8 cellular contexts compared by ENCODE assay signal in genomic region chr9:124126571-124127289, GRCh38.
DNase-seq lines count a peak whose midpoint lies in the region; ATAC-seq and TF ChIP-seq lines count a peak whose summit lies in the region.

No MANE protein-coding gene starts in this region.

- H3K4me3 Mint-ChIP-seq in activated CD8-positive, alpha-beta T cell treated with anti-CD3 and anti-CD28 coated beads for 36 hours = no peak overlapping the region

- intact Hi-C loops in activated CD8-positive, alpha-beta T cell treated with anti-CD3 and anti-CD28 coated beads for 36 hours (cut with micrococcal nuclease) = loop anchor here (5.0 to 10.0 kb wide), 4 partner anchors 76 to 268 kb away; no protein-coding TSS in a partner anchor

- peaks cover 10% of the 10 kb centered on the region for H3K27me3 Mint-ChIP-seq in activated CD8-positive, alpha-beta T cell treated with anti-CD3 and anti-CD28 coated beads for 36 hours

- peak; percentile 95 for TF ChIP-seq CTCF in HFF-Myc (IDR thresholded peaks at IDR 0.05; ENCODE audit: low read depth, low read length, missing control alignments)
- TF ChIP-seq CTCF in activated CD8-positive, alpha-beta T cell treated with anti-CD3 and anti-CD28 coated beads for 36 hours (IDR thresholded peaks at IDR 0.05) = peak; percentile 99

- no peaks in the 10 kb centered on the region for H3K9me3 Mint-ChIP-seq in activated CD8-positive, alpha-beta T cell treated with anti-CD3 and anti-CD28 coated beads for 36 hours

- H3K36me3 Mint-ChIP-seq in activated CD8-positive, alpha-beta T cell treated with anti-CD3 and anti-CD28 coated beads for 36 hours (ENCODE audit: low read depth) = no peaks in the 10 kb centered on the region

- CTCF ChIA-PET in activated CD8-positive, alpha-beta T cell treated with anti-CD3 and anti-CD28 coated beads for 36 hours (lab: Charles Lee) = interaction anchor here (0.7 to 3.6 kb wide), 53 partner anchors 10 to 583 kb away, joined by 3 to 49 read pairs (median 4); partner anchors contain the start of gene NEK6

- POLR2A ChIA-PET in activated CD8-positive, alpha-beta T cell treated with anti-CD3 and anti-CD28 coated beads for 36 hours (lab: Charles Lee) = interaction anchor here (0.6 to 0.9 kb wide), 2 partner anchors 55 to 270 kb away, joined by 3 read pairs; no protein-coding TSS in a partner anchor

- H3K4me1 Mint-ChIP-seq in activated CD8-positive, alpha-beta T cell treated with anti-CD3 and anti-CD28 coated beads for 36 hours (ENCODE audit: low read depth) = peaks cover 4% of the 10 kb centered on the region

- H3K4me3 ChIP-seq in HFF-Myc (replicated peaks; ENCODE audit: low read depth, low read length) = no peak overlapping the region

- DNase-seq in CD1c-positive myeloid dendritic cell (ENCODE audit: extremely low spot score) (peak; percentile 84), HFF-Myc (ENCODE audit: extremely low read depth, low read depth) (peak; percentile 38), NCI-H82 treated with DMSO at 0.1 percent for 48 hours (lab: John Stamatoyannopoulos, UW; ENCODE audit: unreplicated experiment) (peak; percentile 32), mesenteric fat pad (ENCODE audit: low spot score) (peak; percentile 91)
- peak; percentile 87 for DNase-seq in activated CD8-positive, alpha-beta T cell treated with anti-CD3 and anti-CD28 coated beads for 36 hours
- peak; percentile 47 for DNase-seq in effector CD8-positive, alpha-beta T cell (lab: John Stamatoyannopoulos, UW)
- DNase-seq in stimulated activated CD8-positive, alpha-beta memory T cell treated with anti-CD3 and anti-CD28 coated beads, Interleukin-4, amount 100 ng/mL, for 24 hours (ENCODE audit: low read depth) = peak; percentile 71

- peak; percentile 73 for ATAC-seq in activated CD8-positive, alpha-beta T cell treated with anti-CD3 and anti-CD28 coated beads for 36 hours
- no peak for ATAC-seq in GM21528 (IDR thresholded peaks at IDR 0.05; ENCODE audit: low FRiP score, unreplicated experiment)

- no peak overlapping the region for H3K27ac Mint-ChIP-seq in activated CD8-positive, alpha-beta T cell treated with anti-CD3 and anti-CD28 coated beads for 36 hours

Comparison
In these comparisons a context has a peak if more than half of its experiments do, and no peak if none do; other contexts are left out.
1. DNase-seq: peak in every context shown above with its lines; median percentile 91 in mesenteric fat pad; 87 in activated CD8-positive, alpha-beta T cell treated with anti-CD3 and anti-CD28 coated beads for 36 hours; 84 in CD1c-positive myeloid dendritic cell; 71 in stimulated activated CD8-positive, alpha-beta memory T cell treated with anti-CD3 and anti-CD28 coated beads, Interleukin-4, amount 100 ng/mL, for 24 hours; 47 in effector CD8-positive, alpha-beta T cell; 38 in HFF-Myc; 32 in NCI-H82 treated with DMSO at 0.1 percent for 48 hours.